In the genomic region with DNA sequence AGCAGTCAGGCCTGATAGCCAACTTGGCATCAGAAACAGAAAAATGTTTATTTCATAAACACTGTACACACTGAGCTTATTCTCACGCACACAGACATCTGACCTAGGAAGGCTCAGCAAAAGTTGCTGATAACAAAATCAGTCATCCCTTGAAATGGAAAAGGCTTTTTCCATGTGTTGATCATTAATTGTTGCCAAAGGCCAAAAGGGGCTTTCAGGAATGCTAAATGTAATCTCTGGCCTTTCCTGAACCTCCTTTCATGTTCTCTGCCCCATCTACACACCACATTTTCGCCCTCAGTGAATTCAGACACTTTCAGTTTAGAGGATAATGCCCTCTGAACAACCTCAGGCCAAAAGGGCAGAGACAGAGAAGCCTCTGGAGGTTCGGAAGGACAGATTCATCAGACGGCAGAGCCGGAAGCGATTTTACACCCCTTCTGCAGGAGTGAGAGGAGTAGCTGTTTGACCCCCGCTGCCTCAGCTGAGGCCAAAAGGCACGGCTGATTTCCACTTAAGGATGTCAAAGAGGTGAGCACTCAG, we compare ENCODE assay signal across 23 cellular contexts. TPM values are rescaled to one million over a fixed set of nuclear protein-coding genes. Genes with fewer than 3 reads are reported as not detected.
DNase-seq lines count a peak whose midpoint lies in the region; ATAC-seq and TF ChIP-seq lines count a peak whose summit lies in the region.
"Had no signal": no experiment of that assay in that cellular context is flagged by ENCODE, and none has a peak within 500 bp of the region (broad histone marks: within the 10 kb centered on the region; RNA-seq: fewer than 3 reads in every experiment).

No MANE protein-coding gene starts in this region.

- H3K9me3 Mint-ChIP-seq in Caco-2 (ENCODE audit: unreplicated experiment) (peaks cover 6% of the 10 kb centered on the region), nephron progenitor cell (peaks cover 12% of the 10 kb centered on the region)
- H3K9me3 Mint-ChIP-seq in CD8-positive, alpha-beta memory T cell: peaks cover 0 to 17% (median 4%) of the 10 kb centered on the region in 5 donors

- intact Hi-C loops in Caco-2 (cut with micrococcal nuclease; ENCODE audit: unreplicated experiment) (no loop called here), Panc1 (cut with micrococcal nuclease; ENCODE audit: unreplicated experiment) (no loop called here)

- no peaks in the 10 kb centered on the region for H3K9me3 ChIP-seq in Caco-2
- H3K9me3 ChIP-seq in Panc1 (ENCODE audit: control insufficient read depth, insufficient read depth, low read depth, low read length): no peaks in the 10 kb centered on the region
- H3K9me3 ChIP-seq in CD8-positive, alpha-beta memory T cell (ENCODE audit: low read length): no peaks in the 10 kb centered on the region
- H3K9me3 ChIP-seq: prostate gland had no signal

- H3K4me3 ChIP-seq in Caco-2 (ENCODE audit: low read depth, low read length): no peak overlapping the region
- no peak overlapping the region for H3K4me3 ChIP-seq in Panc1 (ENCODE audit: low read depth in 2 of 2, low read length in 2 of 2)
- H3K4me3 ChIP-seq in fibroblast of villous mesenchyme (ENCODE audit: low read depth, low read length): no peak overlapping the region
- H3K4me3 ChIP-seq in CD8-positive, alpha-beta memory T cell (ENCODE audit: low read length): no peak overlapping the region
- H3K4me3 ChIP-seq: prostate gland had no signal

- no peak overlapping the region for H3K4me3 Mint-ChIP-seq in Caco-2 (ENCODE audit: unreplicated experiment)
- H3K4me3 Mint-ChIP-seq in nephron progenitor cell: no peak overlapping the region
- H3K4me3 Mint-ChIP-seq in CD8-positive, alpha-beta memory T cell: no peak overlapping the region
- H3K4me3 Mint-ChIP-seq: activated naive CD4-positive, alpha-beta T cell treated with anti-CD3 and anti-CD28 coated beads, Interleukin-2, amount 10 ng/mL, durations not matched to agents 7 days and 5 days; activated T-helper 1 cell treated with anti-CD3 and anti-CD28 coated beads, Interleukin-12 subunit alpha, Interleukin-12 subunit beta, Interleukin-2, Interleukin-4 antibody, amounts not matched to agents 30 ng/mL and 10 ng/mL and 1 ng/mL, durations not matched to agents 14 hours and 24 hours and 36 hours; stimulated activated naive B cell treated with anti-CD40 and anti-IgM and Interleukin-4, amounts not matched to agents 10 μg/mL and 1 μg/mL and 100 μg/mL, for 72 hours had no signal

- H3K27ac Mint-ChIP-seq in Caco-2 (ENCODE audit: unreplicated experiment) (peak overlapping the region; percentile 71), nephron progenitor cell (peak overlapping the region; percentile 98)
- no peak overlapping the region for H3K27ac Mint-ChIP-seq in CD8-positive, alpha-beta memory T cell
- H3K27ac Mint-ChIP-seq: activated naive CD4-positive, alpha-beta T cell treated with anti-CD3 and anti-CD28 coated beads, Interleukin-2, amount 10 ng/mL, durations not matched to agents 7 days and 5 days; activated T-helper 1 cell treated with anti-CD3 and anti-CD28 coated beads, Interleukin-12 subunit alpha, Interleukin-12 subunit beta, Interleukin-2, Interleukin-4 antibody, amounts not matched to agents 30 ng/mL and 10 ng/mL and 1 ng/mL, durations not matched to agents 14 hours and 24 hours and 36 hours; stimulated activated naive B cell treated with anti-CD40 and anti-IgM and Interleukin-4, amounts not matched to agents 10 μg/mL and 1 μg/mL and 100 μg/mL, for 72 hours had no signal

- peak; percentile 53; the same call in 1 of the 2 replicates for ATAC-seq in Panc1
- no peak for ATAC-seq in HG03432 (IDR thresholded peaks at IDR 0.05; ENCODE audit: unreplicated experiment)
- ATAC-seq: SK-N-SH treated with all-trans-retinoic acid at 6 μM for 48 hours; stimulated activated naive B cell treated with anti-CD40 and anti-IgM and Interleukin-4, amounts not matched to agents 10 μg/mL and 1 μg/mL and 100 μg/mL, for 72 hours had no signal

- DNase-seq in Caco-2 (peak in 1 of 2 experiments; percentile 3), Panc1 (ENCODE audit: low read depth, low spot score) (no peak), fibroblast of villous mesenchyme (ENCODE audit: low read depth) (peak; percentile 45), nephron progenitor cell (peak; percentile 11), germinal center (ENCODE audit: low spot score) (no peak), DMS79 (lab: John Stamatoyannopoulos, UW) (no peak)
- DNase-seq in CD8-positive, alpha-beta memory T cell: no peak
- DNase-seq: ACHN; activated CD4-positive, alpha-beta T cell treated with anti-CD3 and anti-CD28 coated beads for 48 hours; activated naive CD4-positive, alpha-beta T cell treated with anti-CD3 and anti-CD28 coated beads, Interleukin-2, amount 10 ng/mL, durations not matched to agents 7 days and 5 days; cortex of kidney; HCEC 1CT; NCI-H1105 treated with DMSO at 0.1 percent for 48 hours; NCI-H2029; NCI-H2227 treated with DMSO at 0.1 percent for 48 hours; small intestine; stimulated activated naive B cell treated with anti-CD40 and anti-IgM and Interleukin-4, amounts not matched to agents 10 μg/mL and 1 μg/mL and 100 μg/mL, for 72 hours; T-helper 2 cell had no signal

- peak overlapping the region; percentile 48 for H3K27ac ChIP-seq in Panc1 (ENCODE audit: low read length)
- H3K27ac ChIP-seq in CD8-positive, alpha-beta memory T cell (ENCODE audit: low read depth, low read length): no peak overlapping the region
- H3K27ac ChIP-seq: prostate gland had no signal

- H3K36me3 Mint-ChIP-seq in Caco-2 (ENCODE audit: insufficient read depth, unreplicated experiment): no peaks in the 10 kb centered on the region
- H3K36me3 Mint-ChIP-seq in nephron progenitor cell (ENCODE audit: low read depth): peaks cover 5% of the 10 kb centered on the region
- peaks cover 2 to 6% (median 3%) of the 10 kb centered on the region in 3 donors for H3K36me3 Mint-ChIP-seq in CD8-positive, alpha-beta memory T cell

- peaks cover 30% of the 10 kb centered on the region for H3K4me1 Mint-ChIP-seq in Caco-2 (ENCODE audit: low read depth, unreplicated experiment)
- H3K4me1 Mint-ChIP-seq in nephron progenitor cell: peaks cover 57% of the 10 kb centered on the region
- peaks cover 0 to 4% (median 0%) of the 10 kb centered on the region in 3 donors for H3K4me1 Mint-ChIP-seq in CD8-positive, alpha-beta memory T cell

- POLR2A ChIA-PET in Caco-2 (lab: Charles Lee) (no interaction called here), Panc1 (lab: Charles Lee) (no interaction called here)
- POLR2A ChIA-PET in CD8-positive, alpha-beta memory T cell (lab: Charles Lee): no interaction called here

- TF ChIP-seq CTCF in Caco-2 (IDR thresholded peaks at IDR 0.05; ENCODE audit: insufficient read depth in 1 of 2, low read depth in 1 of 2, low read length in 1 of 2, severe bottlenecking in 1 of 2, unreplicated experiment in 1 of 2) (no peak), Panc1 (IDR thresholded peaks at IDR 0.05) (no peak), fibroblast of villous mesenchyme (IDR thresholded peaks at IDR 0.05; ENCODE audit: insufficient read depth, low read depth, low read length) (no peak), nephron progenitor cell (IDR thresholded peaks at IDR 0.05) (no peak)

- BruUV-seq in Caco-2 (replicated peaks; lab: Mats Ljungman, UMichigan) (no TSS peak), Panc1 (replicated peaks; lab: Mats Ljungman, UMichigan) (no TSS peak)

- H3K27me3 ChIP-seq in Caco-2 (replicated peaks; ENCODE audit: control insufficient read depth, insufficient read depth, low read length) (no peaks in the 10 kb centered on the region), Panc1 (ENCODE audit: control insufficient read depth, insufficient read depth, low read length) (no peaks in the 10 kb centered on the region)
- no peaks in the 10 kb centered on the region for H3K27me3 ChIP-seq in CD8-positive, alpha-beta memory T cell (ENCODE audit: insufficient read depth, low read length, poor library complexity, severe bottlenecking)

- H3K27me3 Mint-ChIP-seq in Caco-2 (ENCODE audit: insufficient read depth, unreplicated experiment): no peaks in the 10 kb centered on the region
- H3K27me3 Mint-ChIP-seq in nephron progenitor cell (ENCODE audit: low read depth, poor library complexity): peaks cover 4% of the 10 kb centered on the region
- H3K27me3 Mint-ChIP-seq in CD8-positive, alpha-beta memory T cell: peaks cover 0 to 9% of the 10 kb centered on the region in 2 donors

- in situ Hi-C loops in Panc1 (cut with HindIII; ENCODE audit: low pct_unique_long_range_greater_than_20kb, low sequenced_read_pairs): no loop called here

- H3K36me3 ChIP-seq in Caco-2 (ENCODE audit: control insufficient read depth, insufficient read depth, low read length): no peaks in the 10 kb centered on the region
- H3K36me3 ChIP-seq in Panc1 (ENCODE audit: control insufficient read depth, insufficient read depth, low read length): no peaks in the 10 kb centered on the region
- H3K36me3 ChIP-seq in CD8-positive, alpha-beta memory T cell (ENCODE audit: insufficient read depth, low read length): no peaks in the 10 kb centered on the region
- H3K36me3 ChIP-seq: prostate gland had no signal

- peaks cover 36% of the 10 kb centered on the region for H3K4me1 ChIP-seq in Caco-2
- no peaks in the 10 kb centered on the region for H3K4me1 ChIP-seq in Panc1 (ENCODE audit: control insufficient read depth, insufficient read depth, low read length)
- H3K4me1 ChIP-seq in CD8-positive, alpha-beta memory T cell (ENCODE audit: insufficient read depth, low read length): no peaks in the 10 kb centered on the region
- H3K4me1 ChIP-seq: prostate gland had no signal

- CTCF ChIA-PET in Caco-2 (lab: Charles Lee) (no interaction called here), Panc1 (lab: Charles Lee) (no interaction called here)
- CTCF ChIA-PET in CD8-positive, alpha-beta memory T cell (lab: Charles Lee): no interaction called here

RNA-seq across cellular contexts. Expression of a gene that starts 14.5 kb away (rescaled TPM):
- not detected in 2 replicates for total RNA-seq in Caco-2 (2022)
- total RNA-seq in Panc1 (2021; ENCODE audit: unreplicated experiment): 2.5 TPM
- polyA plus RNA-seq in Panc1 (2012; ENCODE audit: insufficient read length): 0.65 TPM
- total RNA-seq in fibroblast of villous mesenchyme: 2.6 and 3.9 TPM in 2 replicates
- total RNA-seq in CD8-positive, alpha-beta memory T cell: 1 to 10 TPM; 2.4 to 3.1 TPM
- polyA plus RNA-seq in CD8-positive, alpha-beta memory T cell: 12.9 TPM
- total RNA-seq: temporal lobe had no signal

Comparison
In these comparisons a context has a peak if more than half of its experiments do, and no peak if none do; other contexts are left out.
1. DNase-seq: peak in fibroblast of villous mesenchyme (single experiment) and nephron progenitor cell (single experiment); none in Panc1 (single experiment), germinal center (single experiment), DMS79 (single experiment) and CD8-positive, alpha-beta memory T cell (0 of 5).
2. H3K27ac Mint-ChIP-seq: peak in Caco-2 (single experiment) and nephron progenitor cell (single experiment); none in CD8-positive, alpha-beta memory T cell (0 of 8).